In the genomic region with DNA sequence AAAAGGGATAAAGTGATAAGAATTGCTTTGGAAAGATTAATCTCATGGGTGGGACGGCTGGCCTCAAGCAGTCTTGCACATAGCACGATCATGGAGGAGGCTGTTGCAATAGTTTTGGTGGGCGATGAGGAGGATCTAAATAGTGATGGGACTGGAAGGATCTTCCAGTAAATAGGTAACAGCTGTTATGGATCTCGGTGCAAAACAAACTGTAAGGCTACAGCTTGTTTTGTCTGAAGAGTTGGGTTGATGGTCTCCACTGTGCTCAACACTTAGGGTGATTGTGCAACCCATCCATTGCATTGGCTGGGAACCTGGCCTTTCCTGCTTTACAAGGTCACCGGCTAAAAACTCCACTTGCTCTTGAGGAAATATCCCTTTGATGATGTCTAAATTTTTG, we compare ENCODE assay signal across 18 cellular contexts. TPM values are rescaled to one million over a fixed set of nuclear protein-coding genes. Genes with fewer than 3 reads are reported as not detected.
"Had no signal": no experiment of that assay in that cellular context is flagged by ENCODE, and none has a peak within 500 bp of the region (broad histone marks: within the 10 kb centered on the region; RNA-seq: fewer than 3 reads in every experiment).

No MANE protein-coding gene starts in this region.

- ATAC-seq: esophagus mucosa, left colon, lower lobe of right lung, natural killer cell had no signal

- H3K36me3 ChIP-seq: lower lobe of right lung, suprapubic skin, thyroid gland, uterus had no signal

- H3K9me3 ChIP-seq: lower lobe of right lung, suprapubic skin, thyroid gland, uterus had no signal

- H3K4me1 ChIP-seq: suprapubic skin had no signal

- FAIRE-seq: endometrium, kidney had no signal

- H3K4me3 ChIP-seq: dorsolateral prefrontal cortex, lower lobe of right lung, smooth muscle cell, suprapubic skin, thyroid gland, uterus had no signal

- H3K4me2 ChIP-seq: smooth muscle cell had no signal

- H3K27ac ChIP-seq: dorsolateral prefrontal cortex, lower lobe of right lung, suprapubic skin, thyroid gland, uterus had no signal

- DNase-seq: cortex of kidney; dorsolateral prefrontal cortex; effector CD8-positive, alpha-beta T cell; foreskin fibroblast; kidney; left colon; lower lobe of right lung; natural killer cell; posterior cingulate gyrus; stimulated activated CD4-positive, alpha-beta T cell treated with anti-CD3 and anti-CD28 coated beads, Interleukin-2, amount 100 ng/mL, for 48 hours; stimulated activated naive CD4-positive, alpha-beta T cell treated with Interleukin-2 at 50 U/mL for 16 hours; thyroid gland had no signal

- H3K27me3 ChIP-seq: dorsolateral prefrontal cortex, suprapubic skin, thyroid gland, uterus had no signal

RNA-seq across cellular contexts. Expression of a gene that starts 21.0 kb away (rescaled TPM):
- total RNA-seq: neural crest cell had no signal
